In the genomic region with DNA sequence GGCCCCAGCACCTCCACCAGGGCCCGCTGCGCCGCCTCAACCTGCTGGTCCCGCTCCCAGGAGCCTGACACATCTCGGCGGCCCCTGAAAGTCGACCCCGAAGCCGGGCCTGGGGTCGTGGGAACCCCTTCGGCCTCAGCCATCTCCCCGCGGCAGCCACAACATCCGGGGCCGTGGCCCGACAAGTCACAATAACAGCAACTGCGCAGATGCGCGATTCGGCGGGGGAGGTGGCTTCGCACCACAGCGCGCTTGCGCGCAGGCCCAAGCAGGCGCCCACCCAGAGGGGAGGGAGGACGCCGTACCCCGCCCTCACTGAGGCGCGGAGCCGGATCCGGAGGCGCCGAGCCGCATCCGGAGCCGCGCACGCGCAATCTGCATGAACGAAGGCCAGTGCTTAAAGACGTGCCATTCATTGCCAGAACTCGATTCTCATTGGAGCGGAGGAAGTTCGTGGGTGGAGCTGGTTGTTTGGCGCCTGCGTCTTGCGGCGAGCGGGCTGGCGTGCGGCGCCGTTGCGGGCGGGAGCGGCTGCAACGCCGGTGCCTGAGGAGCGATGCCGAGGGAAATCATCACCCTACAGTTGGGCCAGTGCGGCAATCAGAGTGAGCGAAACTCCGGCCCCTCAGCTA, we compare ENCODE assay signal across 1 cellular context.
A peak's percentile ranks its signal among the peaks of the same experiment; 100 is the strongest.
TF ChIP-seq lines count a peak whose summit lies in the region.

A gene with protein sequence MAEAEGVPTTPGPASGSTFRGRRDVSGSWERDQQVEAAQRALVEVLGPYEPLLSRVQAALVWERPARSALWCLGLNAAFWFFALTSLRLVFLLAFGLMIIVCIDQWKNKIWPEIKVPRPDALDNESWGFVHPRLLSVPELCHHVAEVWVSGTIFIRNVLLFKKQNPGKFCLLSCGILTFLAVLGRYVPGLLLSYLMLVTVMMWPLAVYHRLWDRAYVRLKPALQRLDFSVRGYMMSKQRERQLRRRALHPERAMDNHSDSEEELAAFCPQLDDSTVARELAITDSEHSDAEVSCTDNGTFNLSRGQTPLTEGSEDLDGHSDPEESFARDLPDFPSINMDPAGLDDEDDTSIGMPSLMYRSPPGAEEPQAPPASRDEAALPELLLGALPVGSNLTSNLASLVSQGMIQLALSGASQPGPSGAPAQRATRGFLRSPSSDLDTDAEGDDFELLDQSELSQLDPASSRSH (minus strand): TSS at position 193 of the 632 bp plus-strand sequence. CDS start 50 bp downstream, at position 143.
Gene TUBG1 (plus strand): TSS at position 502 of the 632 bp plus-strand sequence. CDS start 55 bp downstream, at position 557.

TF ChIP-seq in GM12878, 131 proteins besides CTCF, POLR2A, EP300 and RAD21 (continued from another document and continues in another):
- TF ChIP-seq TCF3 (IDR thresholded peaks at IDR 0.05; ENCODE audit: borderline replicate concordance, insufficient read depth, low read depth, low read length) (0 out of 2 replicates have a peak, but pooled peaks have one; percentile 20), SP1 (IDR thresholded peaks at IDR 0.05; ENCODE audit: low read depth, low read length) (peak; percentile 72), HDGF (IDR thresholded peaks at IDR 0.05) (peak; percentile 93), SIN3A (IDR thresholded peaks at IDR 0.05; ENCODE audit: low read depth, low read length) (peak; percentile 59; the same call in 1 of the 2 replicates), ZSCAN29 (IDR thresholded peaks at IDR 0.05) (no peak), ZNF217 (IDR thresholded peaks at IDR 0.05) (no peak), FOXK2 (IDR thresholded peaks at IDR 0.05) (peak; percentile 51; the same call in 1 of the 2 replicates), ZNF207 (IDR thresholded peaks at IDR 0.05; ENCODE audit: borderline replicate concordance) (peak; percentile 82; the same call in 1 of the 2 replicates), JUNB (IDR thresholded peaks at IDR 0.05) (no peak), HCFC1 (IDR thresholded peaks at IDR 0.05; ENCODE audit: low read length) (peak; percentile 68), SMC3 (IDR thresholded peaks at IDR 0.05; ENCODE audit: borderline replicate concordance, low read length) (no peak), BACH1 (IDR thresholded peaks at IDR 0.05; ENCODE audit: borderline replicate concordance) (peak; percentile 78), LARP7 (IDR thresholded peaks at IDR 0.05) (peak; percentile 82), POU2F2 (IDR thresholded peaks at IDR 0.05; ENCODE audit: borderline replicate concordance, low read depth, low read length) (peak; percentile 25; the same call in 2 of the 3 replicates), NR2F1 (conservative IDR thresholded peaks at IDR 0.05) (peak; percentile 86), USF1 (IDR thresholded peaks at IDR 0.05; ENCODE audit: borderline replicate concordance, extremely low read length, insufficient read depth, low read depth, low read length) (no peak), SIX5 (IDR thresholded peaks at IDR 0.05; ENCODE audit: low read depth, low read length, severe bottlenecking) (peak; percentile 18), RUNX3 (IDR thresholded peaks at IDR 0.05; ENCODE audit: low read length) (peak; percentile 65; the same call in 1 of the 2 replicates), WRNIP1 (IDR thresholded peaks at IDR 0.05; ENCODE audit: borderline replicate concordance, low read depth, low read length) (no peak), STAT1 (conservative IDR thresholded peaks at IDR 0.05) (0 out of 2 replicates have a peak, but pooled peaks have one; percentile 67), IKZF1 (conservative IDR thresholded peaks at IDR 0.05) (peak; percentile 76), POLR2AphosphoS5 (IDR thresholded peaks at IDR 0.05; ENCODE audit: low read length) (peak; percentile 89), RELB (IDR thresholded peaks at IDR 0.05; ENCODE audit: low read depth) (0 out of 2 replicates have a peak, but pooled peaks have one; percentile 18), MEF2B (IDR thresholded peaks at IDR 0.05; ENCODE audit: partially characterized antibody, poor library complexity, severe bottlenecking) (peak; percentile 59), PML (IDR thresholded peaks at IDR 0.05; ENCODE audit: low read length) (peak; percentile 66; the same call in 1 of the 2 replicates), ATF7 (IDR thresholded peaks at IDR 0.05; ENCODE audit: low read depth) (no peak), DPF2 (IDR thresholded peaks at IDR 0.05) (peak; percentile 55; the same call in 1 of the 2 replicates), EGR1 (IDR thresholded peaks at IDR 0.05; ENCODE audit: borderline replicate concordance in 1 of 2, low read depth in 2 of 2, low read length in 2 of 2) (peak in 1 of 2 experiments; percentile 50; a peak in 1 of 3 replicates), NRF1 (conservative IDR thresholded peaks at IDR 0.05; ENCODE audit: low read depth, low read length) (peak; percentile 69), TCF12 (IDR thresholded peaks at IDR 0.05; ENCODE audit: low read depth, low read length) (peak; percentile 24; the same call in 1 of the 2 replicates), IRF5 (IDR thresholded peaks at IDR 0.05; ENCODE audit: borderline replicate concordance) (0 out of 2 replicates have a peak, but pooled peaks have one; percentile 35), SPI1 (IDR thresholded peaks at IDR 0.05; ENCODE audit: borderline replicate concordance, insufficient read depth, low read depth, low read length) (peak; percentile 18; the same call in 1 of the 2 replicates), GATAD2B (conservative IDR thresholded peaks at IDR 0.05; ENCODE audit: low read depth) (no peak; the same call in 1 of the 2 replicates), MLLT1 (IDR thresholded peaks at IDR 0.05) (0 out of 2 replicates have a peak, but pooled peaks have one; percentile 43)
- TF ChIP-seq, protein P1, sequence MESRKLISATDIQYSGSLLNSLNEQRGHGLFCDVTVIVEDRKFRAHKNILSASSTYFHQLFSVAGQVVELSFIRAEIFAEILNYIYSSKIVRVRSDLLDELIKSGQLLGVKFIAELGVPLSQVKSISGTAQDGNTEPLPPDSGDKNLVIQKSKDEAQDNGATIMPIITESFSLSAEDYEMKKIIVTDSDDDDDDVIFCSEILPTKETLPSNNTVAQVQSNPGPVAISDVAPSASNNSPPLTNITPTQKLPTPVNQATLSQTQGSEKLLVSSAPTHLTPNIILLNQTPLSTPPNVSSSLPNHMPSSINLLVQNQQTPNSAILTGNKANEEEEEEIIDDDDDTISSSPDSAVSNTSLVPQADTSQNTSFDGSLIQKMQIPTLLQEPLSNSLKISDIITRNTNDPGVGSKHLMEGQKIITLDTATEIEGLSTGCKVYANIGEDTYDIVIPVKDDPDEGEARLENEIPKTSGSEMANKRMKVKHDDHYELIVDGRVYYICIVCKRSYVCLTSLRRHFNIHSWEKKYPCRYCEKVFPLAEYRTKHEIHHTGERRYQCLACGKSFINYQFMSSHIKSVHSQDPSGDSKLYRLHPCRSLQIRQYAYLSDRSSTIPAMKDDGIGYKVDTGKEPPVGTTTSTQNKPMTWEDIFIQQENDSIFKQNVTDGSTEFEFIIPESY (IDR thresholded peaks at IDR 0.05) = no peak
- TF ChIP-seq, protein P2, sequence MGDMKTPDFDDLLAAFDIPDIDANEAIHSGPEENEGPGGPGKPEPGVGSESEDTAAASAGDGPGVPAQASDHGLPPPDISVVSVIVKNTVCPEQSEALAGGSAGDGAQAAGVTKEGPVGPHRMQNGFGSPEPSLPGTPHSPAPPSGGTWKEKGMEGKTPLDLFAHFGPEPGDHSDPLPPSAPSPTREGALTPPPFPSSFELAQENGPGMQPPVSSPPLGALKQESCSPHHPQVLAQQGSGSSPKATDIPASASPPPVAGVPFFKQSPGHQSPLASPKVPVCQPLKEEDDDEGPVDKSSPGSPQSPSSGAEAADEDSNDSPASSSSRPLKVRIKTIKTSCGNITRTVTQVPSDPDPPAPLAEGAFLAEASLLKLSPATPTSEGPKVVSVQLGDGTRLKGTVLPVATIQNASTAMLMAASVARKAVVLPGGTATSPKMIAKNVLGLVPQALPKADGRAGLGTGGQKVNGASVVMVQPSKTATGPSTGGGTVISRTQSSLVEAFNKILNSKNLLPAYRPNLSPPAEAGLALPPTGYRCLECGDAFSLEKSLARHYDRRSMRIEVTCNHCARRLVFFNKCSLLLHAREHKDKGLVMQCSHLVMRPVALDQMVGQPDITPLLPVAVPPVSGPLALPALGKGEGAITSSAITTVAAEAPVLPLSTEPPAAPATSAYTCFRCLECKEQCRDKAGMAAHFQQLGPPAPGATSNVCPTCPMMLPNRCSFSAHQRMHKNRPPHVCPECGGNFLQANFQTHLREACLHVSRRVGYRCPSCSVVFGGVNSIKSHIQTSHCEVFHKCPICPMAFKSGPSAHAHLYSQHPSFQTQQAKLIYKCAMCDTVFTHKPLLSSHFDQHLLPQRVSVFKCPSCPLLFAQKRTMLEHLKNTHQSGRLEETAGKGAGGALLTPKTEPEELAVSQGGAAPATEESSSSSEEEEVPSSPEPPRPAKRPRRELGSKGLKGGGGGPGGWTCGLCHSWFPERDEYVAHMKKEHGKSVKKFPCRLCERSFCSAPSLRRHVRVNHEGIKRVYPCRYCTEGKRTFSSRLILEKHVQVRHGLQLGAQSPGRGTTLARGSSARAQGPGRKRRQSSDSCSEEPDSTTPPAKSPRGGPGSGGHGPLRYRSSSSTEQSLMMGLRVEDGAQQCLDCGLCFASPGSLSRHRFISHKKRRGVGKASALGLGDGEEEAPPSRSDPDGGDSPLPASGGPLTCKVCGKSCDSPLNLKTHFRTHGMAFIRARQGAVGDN (IDR thresholded peaks at IDR 0.05) = peak; percentile 30; the same call in 1 of the 2 replicates
- TF ChIP-seq, protein P3, sequence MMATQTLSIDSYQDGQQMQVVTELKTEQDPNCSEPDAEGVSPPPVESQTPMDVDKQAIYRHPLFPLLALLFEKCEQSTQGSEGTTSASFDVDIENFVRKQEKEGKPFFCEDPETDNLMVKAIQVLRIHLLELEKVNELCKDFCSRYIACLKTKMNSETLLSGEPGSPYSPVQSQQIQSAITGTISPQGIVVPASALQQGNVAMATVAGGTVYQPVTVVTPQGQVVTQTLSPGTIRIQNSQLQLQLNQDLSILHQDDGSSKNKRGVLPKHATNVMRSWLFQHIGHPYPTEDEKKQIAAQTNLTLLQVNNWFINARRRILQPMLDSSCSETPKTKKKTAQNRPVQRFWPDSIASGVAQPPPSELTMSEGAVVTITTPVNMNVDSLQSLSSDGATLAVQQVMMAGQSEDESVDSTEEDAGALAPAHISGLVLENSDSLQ (IDR thresholded peaks at IDR 0.05) = peak; percentile 97
- TF ChIP-seq, protein P4, sequence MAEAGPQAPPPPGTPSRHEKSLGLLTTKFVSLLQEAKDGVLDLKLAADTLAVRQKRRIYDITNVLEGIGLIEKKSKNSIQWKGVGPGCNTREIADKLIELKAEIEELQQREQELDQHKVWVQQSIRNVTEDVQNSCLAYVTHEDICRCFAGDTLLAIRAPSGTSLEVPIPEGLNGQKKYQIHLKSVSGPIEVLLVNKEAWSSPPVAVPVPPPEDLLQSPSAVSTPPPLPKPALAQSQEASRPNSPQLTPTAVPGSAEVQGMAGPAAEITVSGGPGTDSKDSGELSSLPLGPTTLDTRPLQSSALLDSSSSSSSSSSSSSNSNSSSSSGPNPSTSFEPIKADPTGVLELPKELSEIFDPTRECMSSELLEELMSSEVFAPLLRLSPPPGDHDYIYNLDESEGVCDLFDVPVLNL (IDR thresholded peaks at IDR 0.05; ENCODE audit: low read depth, low read length) = 0 out of 2 replicates have a peak, but pooled peaks have one; percentile 53
- TF ChIP-seq, protein P5, sequence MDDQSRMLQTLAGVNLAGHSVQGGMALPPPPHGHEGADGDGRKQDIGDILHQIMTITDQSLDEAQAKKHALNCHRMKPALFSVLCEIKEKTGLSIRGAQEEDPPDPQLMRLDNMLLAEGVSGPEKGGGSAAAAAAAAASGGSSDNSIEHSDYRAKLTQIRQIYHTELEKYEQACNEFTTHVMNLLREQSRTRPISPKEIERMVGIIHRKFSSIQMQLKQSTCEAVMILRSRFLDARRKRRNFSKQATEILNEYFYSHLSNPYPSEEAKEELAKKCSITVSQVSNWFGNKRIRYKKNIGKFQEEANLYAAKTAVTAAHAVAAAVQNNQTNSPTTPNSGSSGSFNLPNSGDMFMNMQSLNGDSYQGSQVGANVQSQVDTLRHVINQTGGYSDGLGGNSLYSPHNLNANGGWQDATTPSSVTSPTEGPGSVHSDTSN (IDR thresholded peaks at IDR 0.05; ENCODE audit: insufficient replicate concordance, low read depth, low read length) = peak; percentile 90
